8 cellular contexts compared by ENCODE assay signal in the genomic region with DNA sequence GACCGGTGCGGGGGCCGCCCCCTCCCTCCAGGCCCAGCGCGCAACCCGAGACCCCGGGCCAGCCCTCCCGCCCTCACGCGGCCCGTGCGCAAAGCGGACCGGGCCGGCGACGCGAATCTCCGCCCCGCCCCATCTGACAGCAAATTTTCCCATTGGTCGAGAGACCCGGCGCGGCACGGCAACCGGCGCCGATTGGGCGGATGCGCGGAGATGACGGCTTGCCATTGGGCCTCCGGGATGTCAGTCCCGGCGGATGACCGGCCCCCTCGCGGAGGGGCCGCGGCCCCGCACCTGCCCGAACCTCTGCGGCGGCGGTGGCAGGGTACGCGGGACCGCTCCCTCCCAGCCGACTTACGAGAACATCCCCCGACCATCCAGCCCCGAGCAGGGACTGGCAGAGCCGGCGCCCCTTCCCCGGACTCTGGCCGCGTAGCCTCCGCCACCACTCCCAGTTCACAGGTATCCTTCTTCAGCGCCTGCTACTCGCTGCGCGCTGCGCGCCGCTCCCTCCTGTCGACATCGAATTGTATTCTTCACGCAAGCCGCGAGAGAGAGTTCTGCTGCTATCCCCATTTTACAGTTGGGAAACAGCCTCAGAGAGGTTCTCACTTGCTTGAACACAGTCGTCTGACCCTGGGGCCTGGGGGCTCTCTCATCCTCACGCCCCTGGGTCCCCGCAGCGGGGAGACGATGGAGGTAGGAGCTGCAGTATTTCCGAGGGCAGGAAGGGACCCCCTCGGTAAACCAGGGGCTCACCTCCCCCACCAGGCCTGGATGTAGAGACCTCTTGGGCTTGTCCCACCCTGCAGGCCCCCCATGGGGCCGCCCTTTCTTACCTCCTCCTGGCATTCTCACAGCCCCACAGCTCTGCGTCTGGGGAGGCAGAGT. TPM values are rescaled to one million over a fixed set of nuclear protein-coding genes. Genes with fewer than 3 reads are reported as not detected.
DNase-seq lines count a peak whose midpoint lies in the region; ATAC-seq and TF ChIP-seq lines count a peak whose summit lies in the region.

A gene with protein sequence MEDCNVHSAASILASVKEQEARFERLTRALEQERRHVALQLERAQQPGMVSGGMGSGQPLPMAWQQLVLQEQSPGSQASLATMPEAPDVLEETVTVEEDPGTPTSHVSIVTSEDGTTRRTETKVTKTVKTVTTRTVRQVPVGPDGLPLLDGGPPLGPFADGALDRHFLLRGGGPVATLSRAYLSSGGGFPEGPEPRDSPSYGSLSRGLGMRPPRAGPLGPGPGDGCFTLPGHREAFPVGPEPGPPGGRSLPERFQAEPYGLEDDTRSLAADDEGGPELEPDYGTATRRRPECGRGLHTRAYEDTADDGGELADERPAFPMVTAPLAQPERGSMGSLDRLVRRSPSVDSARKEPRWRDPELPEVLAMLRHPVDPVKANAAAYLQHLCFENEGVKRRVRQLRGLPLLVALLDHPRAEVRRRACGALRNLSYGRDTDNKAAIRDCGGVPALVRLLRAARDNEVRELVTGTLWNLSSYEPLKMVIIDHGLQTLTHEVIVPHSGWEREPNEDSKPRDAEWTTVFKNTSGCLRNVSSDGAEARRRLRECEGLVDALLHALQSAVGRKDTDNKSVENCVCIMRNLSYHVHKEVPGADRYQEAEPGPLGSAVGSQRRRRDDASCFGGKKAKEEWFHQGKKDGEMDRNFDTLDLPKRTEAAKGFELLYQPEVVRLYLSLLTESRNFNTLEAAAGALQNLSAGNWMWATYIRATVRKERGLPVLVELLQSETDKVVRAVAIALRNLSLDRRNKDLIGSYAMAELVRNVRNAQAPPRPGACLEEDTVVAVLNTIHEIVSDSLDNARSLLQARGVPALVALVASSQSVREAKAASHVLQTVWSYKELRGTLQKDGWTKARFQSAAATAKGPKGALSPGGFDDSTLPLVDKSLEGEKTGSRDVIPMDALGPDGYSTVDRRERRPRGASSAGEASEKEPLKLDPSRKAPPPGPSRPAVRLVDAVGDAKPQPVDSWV (minus strand): TSS at position 90 of the 888 bp plus-strand sequence. CDS start 26,029 bp downstream, outside the sequence.

- TF ChIP-seq CTCF in BJ (IDR thresholded peaks at IDR 0.05; ENCODE audit: insufficient read depth, low read depth, low read length) (0 out of 2 replicates have a peak, but pooled peaks have one; percentile 6), OCI-LY1 (IDR thresholded peaks at IDR 0.05; ENCODE audit: low read length) (no peak), epithelial cell of esophagus (IDR thresholded peaks at IDR 0.05; ENCODE audit: insufficient read depth, low read depth, low read length, missing control alignments) (no peak)

- peaks cover 25% of the 10 kb centered on the region for H3K4me1 ChIP-seq in OCI-LY1 (ENCODE audit: insufficient read depth, low read length, severe bottlenecking)

- H3K4me3 ChIP-seq in BJ (ENCODE audit: low read depth, low read length) (peak within 1 kb of the TSS; percentile 54), OCI-LY1 (ENCODE audit: low read depth, low read length, poor library complexity, severe bottlenecking) (peak within 1 kb of the TSS; percentile 85), epithelial cell of esophagus (ENCODE audit: low read length) (peak within 1 kb of the TSS; percentile 53)

- H3K27me3 ChIP-seq in BJ (ENCODE audit: control insufficient read depth, insufficient read depth, low read length) (peaks cover 6% of the 10 kb centered on the region), OCI-LY1 (ENCODE audit: insufficient read depth, low read length) (0 out of 2 replicates have a peak, but pooled peaks cover 3% of the 10 kb centered on the region)

- CTCF ChIA-PET in BJ (lab: Yijun Ruan, JAX) = no interaction called here

- DNase-seq in BJ (ENCODE audit: low read depth) (peak; percentile 8), HT-29 (ENCODE audit: low spot score) (peak; percentile 99), activated T-cell treated with anti-CD3 and anti-CD28 coated beads for 24 hours (ENCODE audit: low read depth) (peak; percentile 87), epithelial cell of esophagus (ENCODE audit: low read depth) (peak; percentile 93), middle frontal gyrus (ENCODE audit: extremely low spot score, low spot score) (peak; percentile 85)
- peak; percentile 82 to 84 for DNase-seq in stimulated activated CD8-positive, alpha-beta memory T cell treated with anti-CD3 and anti-CD28 coated beads, Interleukin-15, amount 100 ng/mL, for 48 hours (ENCODE audit: low read depth in 2 of 2)

- ATAC-seq in GM19328 (IDR thresholded peaks at IDR 0.05; ENCODE audit: unreplicated experiment) = peak; percentile 52

- no peaks in the 10 kb centered on the region for H3F3A ChIP-seq in OCI-LY1 (ENCODE audit: insufficient read depth, low read length)

- H3K79me2 ChIP-seq in OCI-LY1 (ENCODE audit: insufficient read depth, low read length) = peaks cover 5% of the 10 kb centered on the region; the same call in 1 of the 2 replicates

- H4K20me1 ChIP-seq in OCI-LY1 (ENCODE audit: insufficient read depth, low read length) = no peaks in the 10 kb centered on the region

- peak within 1 kb of the TSS; percentile 66 for H3K9ac ChIP-seq in OCI-LY1 (ENCODE audit: low read length)

- H3K36me3 ChIP-seq in BJ (ENCODE audit: control insufficient read depth, insufficient read depth, low read length) = no peaks in the 10 kb centered on the region
- no peaks in the 10 kb centered on the region for H3K36me3 ChIP-seq in OCI-LY1 (ENCODE audit: insufficient read depth, low read length)

- H3K9me2 ChIP-seq in OCI-LY1 (ENCODE audit: low read depth, low read length) = no peaks in the 10 kb centered on the region

- POLR2A ChIA-PET in BJ (lab: Charles Lee) = no interaction called here

- no peak within 1 kb of the TSS for H3K27ac ChIP-seq in OCI-LY1 (ENCODE audit: low read depth, low read length, poor library complexity, severe bottlenecking)

- peak within 1 kb of the TSS; percentile 67; the same call in 1 of the 2 replicates for H2AFZ ChIP-seq in OCI-LY1 (ENCODE audit: low read length)

- no peaks in the 10 kb centered on the region for H3K9me3 ChIP-seq in OCI-LY1 (ENCODE audit: low read length)

- H3K4me2 ChIP-seq in OCI-LY1 (ENCODE audit: low read length) = peak within 1 kb of the TSS; percentile 71

RNA-seq across cellular contexts. Expression of the gene that starts here (rescaled TPM):
- 2.5 and 3.8 TPM in 2 replicates for polyA plus RNA-seq in BJ (2011; rRNA removed)
- polyA minus RNA-seq in BJ (2011; rRNA and poly(A)+ RNA removed) = 2.9 and 4.7 TPM in 2 replicates
- 211 and 219 TPM in 2 replicates for total RNA-seq in HT-29 (2014; rRNA removed; shearing (Covaris generic))

Comparison
In these comparisons a context has a peak if more than half of its experiments do, and no peak if none do; other contexts are left out.
1. DNase-seq: peak in every context shown above with its lines; median percentile 99 in HT-29; 93 in epithelial cell of esophagus; 87 in activated T-cell treated with anti-CD3 and anti-CD28 coated beads for 24 hours; 85 in middle frontal gyrus; 83 in stimulated activated CD8-positive, alpha-beta memory T cell treated with anti-CD3 and anti-CD28 coated beads, Interleukin-15, amount 100 ng/mL, for 48 hours; 8 in BJ.